In the genomic region with DNA sequence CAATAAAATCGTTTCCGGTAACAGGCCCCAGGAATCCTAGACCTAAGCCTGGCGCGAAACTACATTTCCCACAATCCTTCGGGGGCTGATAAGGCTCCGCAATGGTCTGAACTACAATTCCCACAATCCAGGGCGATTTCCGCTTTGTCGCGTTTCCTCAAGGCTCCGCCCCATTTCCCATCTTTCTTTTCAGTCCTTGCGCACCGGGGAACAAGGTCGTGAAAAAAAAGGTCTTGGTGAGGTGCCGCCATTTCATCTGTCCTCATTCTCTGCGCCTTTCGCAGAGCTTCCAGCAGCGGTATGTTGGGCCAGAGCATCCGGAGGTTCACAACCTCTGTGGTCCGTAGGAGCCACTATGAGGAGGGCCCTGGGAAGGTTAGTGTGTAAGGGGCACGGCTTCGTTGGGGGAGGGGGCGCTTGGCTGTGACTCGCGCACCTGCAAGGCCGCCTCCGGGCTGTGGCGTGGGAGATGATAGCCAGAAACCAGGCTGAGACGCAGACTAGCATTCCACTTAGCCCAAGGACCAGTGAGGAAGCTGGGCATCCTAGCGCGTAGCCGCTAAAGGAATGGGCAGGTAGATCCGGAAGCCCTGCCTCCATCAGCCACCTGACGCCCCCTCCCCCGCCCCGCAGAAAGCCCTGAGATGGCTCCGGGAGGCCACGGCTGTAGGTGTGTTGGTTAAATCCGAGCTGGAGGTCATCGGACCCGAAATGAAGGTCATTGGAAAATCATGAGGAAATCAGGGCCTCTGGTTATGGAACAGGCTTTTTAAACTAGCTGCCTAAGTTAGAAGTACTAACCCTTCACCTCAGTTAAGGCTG, we compare ENCODE assay signal across 8 cellular contexts. TPM values are rescaled to one million over a fixed set of nuclear protein-coding genes. Genes with fewer than 3 reads are reported as not detected.
DNase-seq lines count a peak whose midpoint lies in the region; ATAC-seq and TF ChIP-seq lines count a peak whose summit lies in the region.

A gene with protein sequence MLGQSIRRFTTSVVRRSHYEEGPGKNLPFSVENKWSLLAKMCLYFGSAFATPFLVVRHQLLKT (plus strand): TSS at position 186 of the 822 bp plus-strand sequence. CDS start 115 bp downstream, at position 301.

- CTCF ChIA-PET in PC-9 (lab: Charles Lee), result no interaction called here

- H3K9me3 ChIP-seq in PC-9 (ENCODE audit: insufficient read depth, low read depth) (0 out of 2 replicates have a peak, but pooled peaks cover 6% of the 10 kb centered on the region), mucosa of descending colon (no peaks in the 10 kb centered on the region)

- H3K9me2 ChIP-seq in PC-9 (ENCODE audit: insufficient read depth), result no peaks in the 10 kb centered on the region

- peak within 1 kb of the TSS; percentile 95 for H2AFZ ChIP-seq in PC-9

- POLR2A ChIA-PET in PC-9 (lab: Charles Lee; ENCODE audit: unreplicated experiment), result interaction anchor here (0.6 kb wide), 2 partner anchors 402 to 1486 kb away, joined by 3 read pairs; no protein-coding TSS in a partner anchor

- ATAC-seq in GM21619 (IDR thresholded peaks at IDR 0.05; ENCODE audit: unreplicated experiment), result peak; percentile 98
- ATAC-seq in mucosa of descending colon, result peak; percentile 98

- peak within 1 kb of the TSS; percentile 86 for H3K4me2 ChIP-seq in PC-9

- peak within 1 kb of the TSS; percentile 72 for H3K27ac ChIP-seq in PC-9
- peak within 1 kb of the TSS; percentile 51 for H3K27ac ChIP-seq in epithelial cell of prostate

- peak within 1 kb of the TSS; percentile 99 for H3K4me3 ChIP-seq in Jurkat, Clone E6-1 (ENCODE audit: low read length)
- peak within 1 kb of the TSS; percentile 88 for H3K4me3 ChIP-seq in PC-9
- H3K4me3 ChIP-seq in mucosa of descending colon, result peak within 1 kb of the TSS; percentile 92

- intact Hi-C loops in PC-9 (cut with micrococcal nuclease; ENCODE audit: unreplicated experiment) (no loop called here), mucosa of descending colon (cut with DNase I, micrococcal nuclease) (no loop called here)

- H3K27me3 ChIP-seq in PC-9 (ENCODE audit: insufficient read depth, low read depth), result no peaks in the 10 kb centered on the region

- H3K79me2 ChIP-seq in PC-9 (ENCODE audit: low read depth), result peaks cover 26% of the 10 kb centered on the region

- TF ChIP-seq CTCF in PC-9 (conservative IDR thresholded peaks at IDR 0.05), result no peak
- no peak for TF ChIP-seq CTCF in mucosa of descending colon (IDR thresholded peaks at IDR 0.05)

- H3K4me1 ChIP-seq in PC-9 (replicated peaks; ENCODE audit: insufficient read depth) (peaks cover 12% of the 10 kb centered on the region), mucosa of descending colon (ENCODE audit: low read depth) (peaks cover 9% of the 10 kb centered on the region)

- peaks cover 9% of the 10 kb centered on the region; the same call in 1 of the 2 replicates for H4K20me1 ChIP-seq in PC-9 (ENCODE audit: insufficient read depth)

- BruUV-seq in PC-9 (replicated peaks; lab: Mats Ljungman, UMichigan), result TSS peak; percentile 68

- H3K36me3 ChIP-seq in PC-9 (ENCODE audit: low read depth) (peaks cover 28% of the 10 kb centered on the region), mucosa of descending colon (ENCODE audit: low read depth) (no peaks in the 10 kb centered on the region)

- peaks cover 25% of the 10 kb centered on the region for H3F3A ChIP-seq in PC-9 (ENCODE audit: insufficient read depth, low read depth)

- DNase-seq in DMS153 (lab: John Stamatoyannopoulos, UW) (peak; percentile 81), PC-9 (peak; percentile 86 to 90), epithelial cell of prostate (ENCODE audit: low read depth, low spot score) (peak; percentile 74), mucosa of descending colon (peak; percentile 83 to 99 (median 87))
- DNase-seq in Jurkat, Clone E6-1 (ENCODE audit: low read depth, low spot score), result peak; percentile 98
- peak; percentile 85 for DNase-seq in activated T-cell treated with anti-CD3 and anti-CD28 coated beads, Interleukin-2, amount 50 U/mL, for 1 hour
- peak; percentile 82 for DNase-seq in stimulated activated CD8-positive, alpha-beta memory T cell treated with anti-CD3 and anti-CD28 coated beads, Interleukin-4, amount 100 ng/mL, for 24 hours (ENCODE audit: low read depth)

RNA-seq across cellular contexts. Expression of the gene that starts here (rescaled TPM):
- 1,926 TPM for polyA plus RNA-seq in Jurkat, Clone E6-1 (2012; ENCODE audit: insufficient read depth, insufficient read length)
- total RNA-seq in PC-9 (2021) (376 and 489 TPM in 2 replicates), mucosa of descending colon (100 to 1,000 TPM; 677 to 765 (median 717) TPM)

Comparison
In these comparisons a context has a peak if more than half of its experiments do, and no peak if none do; other contexts are left out.
1. Peak in every context shown above with its lines: DNase-seq, ATAC-seq, H3K4me3 ChIP-seq and H3K27ac ChIP-seq.